16 cellular contexts compared by ENCODE assay signal in genomic region chr4:84634961-84635360, GRCh38. TPM values are rescaled to one million over a fixed set of nuclear protein-coding genes. Genes with fewer than 3 reads are reported as not detected.
A peak's percentile ranks its signal among the peaks of the same experiment; 100 is the strongest.
DNase-seq lines count a peak whose midpoint lies in the region; ATAC-seq and TF ChIP-seq lines count a peak whose summit lies in the region.
"Had no signal": no experiment of that assay in that cellular context is flagged by ENCODE, and none has a peak within 500 bp of the region (broad histone marks: within the 10 kb centered on the region; RNA-seq: fewer than 3 reads in every experiment).

No MANE protein-coding gene starts in this region.

- H3K36me3 ChIP-seq in SK-N-MC (ENCODE audit: insufficient read depth, low read length) = peaks cover 4% of the 10 kb centered on the region
- H3K36me3 ChIP-seq in osteoblast (ENCODE audit: insufficient read depth, low read length) = no peaks in the 10 kb centered on the region
- H3K36me3 ChIP-seq: BE2C had no signal

- H3K4me1 ChIP-seq in osteoblast (ENCODE audit: insufficient read depth, low read length) = peaks cover 11% of the 10 kb centered on the region
- H3K4me1 ChIP-seq: BE2C had no signal

- H3K27me3 ChIP-seq in osteoblast (ENCODE audit: insufficient read depth, low read length) = no peaks in the 10 kb centered on the region
- H3K27me3 ChIP-seq: BE2C had no signal

- no peaks in the 10 kb centered on the region for H4K20me1 ChIP-seq in osteoblast (ENCODE audit: insufficient read depth, low read length)

- ATAC-seq in GM19351 (IDR thresholded peaks at IDR 0.05; ENCODE audit: unreplicated experiment) = no peak
- ATAC-seq: GM23338, HepG2 had no signal

- no peaks in the 10 kb centered on the region for H3K79me2 ChIP-seq in osteoblast (ENCODE audit: insufficient read depth, low read length)

- H2AFZ ChIP-seq in osteoblast (ENCODE audit: low read length) = no peak overlapping the region
- H2AFZ ChIP-seq: GM23338 had no signal

- no peak overlapping the region for H3K9ac ChIP-seq in SK-N-MC (ENCODE audit: insufficient read length)

- DNase-seq in RKO (ENCODE audit: low spot score) (peak; percentile 3), SK-N-MC (ENCODE audit: low read depth, low spot score) (no peak), epithelial cell of prostate (ENCODE audit: low read depth, low spot score) (peak; percentile 14), osteoblast (ENCODE audit: insufficient read length, low spot score, missing footprints) (peak; percentile 26), SKM-1 treated with dmso at 0.1 percent for 144 hours (lab: John Stamatoyannopoulos, UW; ENCODE audit: unreplicated experiment) (no peak)
- no peak for DNase-seq in stimulated activated CD4-positive, alpha-beta T cell treated with anti-CD3 and anti-CD28 coated beads, Interleukin-1b, Interleukin-23, amount 100 ng/mL, for 48 hours
- DNase-seq: ACHN; BE2C; C1 segment of cervical spinal cord; CD4-positive, CD25-positive, alpha-beta regulatory T cell; CD8-positive, alpha-beta memory T cell; COR-L47; HCEC 1CT had no signal

- no peaks in the 10 kb centered on the region for H3K9me3 ChIP-seq in SK-N-MC (ENCODE audit: low read depth, low read length)
- H3K9me3 ChIP-seq in osteoblast (ENCODE audit: low read depth, low read length) = no peaks in the 10 kb centered on the region
- H3K9me3 ChIP-seq: BE2C had no signal

- H3K27ac ChIP-seq in SK-N-MC (0 out of 2 replicates have a peak overlapping the region, but pooled peaks have one; percentile 4), epithelial cell of prostate (no peak overlapping the region), osteoblast (ENCODE audit: low read depth, low read length) (no peak overlapping the region)

- no peak for TF ChIP-seq CTCF in osteoblast (IDR thresholded peaks at IDR 0.05; ENCODE audit: extremely low read depth, low read depth, low read length)

- H3K4me3 ChIP-seq in SK-N-MC = no peak overlapping the region
- H3K4me3 ChIP-seq in osteoblast (ENCODE audit: insufficient read depth, low read length) = no peak overlapping the region
- H3K4me3 ChIP-seq: GM23338 had no signal

- no peak overlapping the region for H3K4me2 ChIP-seq in osteoblast (ENCODE audit: insufficient read depth, low read length)
- H3K4me2 ChIP-seq: GM23338 had no signal

RNA-seq across cellular contexts. Expression of gene CDS1, which starts 52.0 kb away (rescaled TPM):
- total RNA-seq in osteoblast = under 0.01 and 0.29 TPM in 2 replicates

Comparison
In these comparisons a context has a peak if more than half of its experiments do, and no peak if none do; other contexts are left out.
1. DNase-seq: peak in RKO (single experiment), epithelial cell of prostate (single experiment) and osteoblast (single experiment); none in SK-N-MC (single experiment), stimulated activated CD4-positive, alpha-beta T cell treated with anti-CD3 and anti-CD28 coated beads, Interleukin-1b, Interleukin-23, amount 100 ng/mL, for 48 hours (single experiment) and SKM-1 treated with dmso at 0.1 percent for 144 hours (single experiment).